ENCODE assay signal across 16 cellular contexts in the genomic region with DNA sequence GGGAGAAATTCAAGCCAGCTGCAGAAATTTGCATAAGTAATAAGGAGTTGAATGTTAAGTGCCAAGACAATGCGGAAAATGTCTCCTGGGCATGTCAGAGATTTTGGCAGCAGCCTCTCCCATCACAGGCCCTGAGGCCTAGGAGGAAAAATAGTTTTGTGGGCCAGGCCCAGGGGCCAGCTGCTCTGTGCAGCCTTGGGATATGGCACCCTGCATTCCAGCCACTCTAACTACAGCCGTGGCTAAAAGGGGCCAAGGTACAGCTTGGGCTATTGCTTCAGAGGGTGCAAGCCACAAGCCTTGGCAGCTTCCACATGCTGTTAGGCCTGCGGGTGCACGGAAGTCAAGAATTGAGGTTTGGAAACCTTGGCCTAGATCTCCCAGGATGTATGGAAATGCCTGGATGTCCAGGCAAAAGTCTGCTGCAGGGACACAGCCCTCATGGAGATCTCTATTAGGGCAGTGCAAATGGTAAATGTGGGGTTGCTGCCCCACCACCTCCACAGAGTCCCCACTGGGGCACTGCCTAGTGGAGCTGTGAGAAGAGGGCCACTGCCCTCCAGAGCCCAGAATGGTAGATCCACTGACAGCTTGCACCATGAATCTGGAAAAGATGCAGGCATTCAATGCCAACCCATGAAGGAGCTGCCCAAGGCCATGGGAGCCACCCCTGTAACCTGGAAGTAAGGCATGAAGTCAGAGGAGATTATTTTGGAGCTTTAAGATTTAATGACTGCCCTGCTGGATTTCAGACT.
"Had no signal": no experiment of that assay in that cellular context is flagged by ENCODE, and none has a peak within 500 bp of the region (broad histone marks: within the 10 kb centered on the region; RNA-seq: fewer than 3 reads in every experiment).

No MANE protein-coding gene starts in this region.

- DNase-seq: activated CD4-positive, alpha-beta T cell treated with anti-CD3 and anti-CD28 coated beads for 36 hours; activated CD8-positive, alpha-beta memory T cell treated with anti-CD3 and anti-CD28 coated beads, Interleukin-2, amount 50 U/mL, for 48 hours; activated CD8-positive, alpha-beta T cell treated with anti-CD3 and anti-CD28 coated beads for 36 hours; activated naive CD4-positive, alpha-beta T cell treated with Interleukin-2 at 50 U/mL for 16 hours; activated naive CD8-positive, alpha-beta T cell treated with anti-CD3 and anti-CD28 coated beads, Interleukin-2, amount 50 U/mL, for 24 hours; colonic mucosa; effector CD4-positive, alpha-beta T cell; hypothalamus; pancreas; T-cell; thyroid gland; uterus; WERI-Rb-1 had no signal

- H3K4me1 Mint-ChIP-seq: activated CD4-positive, alpha-beta T cell treated with anti-CD3 and anti-CD28 coated beads for 36 hours; activated naive CD8-positive, alpha-beta T cell treated with anti-CD3 and anti-CD28 coated beads, Interleukin-2, amount 50 U/mL, for 24 hours had no signal

- H3K9me3 ChIP-seq: colonic mucosa, pancreas, thyroid gland, uterus had no signal

- H3K4me1 ChIP-seq: colonic mucosa, uterus had no signal

- H3K27ac Mint-ChIP-seq: activated CD4-positive, alpha-beta T cell treated with anti-CD3 and anti-CD28 coated beads for 36 hours; activated CD8-positive, alpha-beta T cell treated with anti-CD3 and anti-CD28 coated beads for 36 hours; activated naive CD8-positive, alpha-beta T cell treated with anti-CD3 and anti-CD28 coated beads, Interleukin-2, amount 50 U/mL, for 24 hours; nephron had no signal

- H3K4me3 ChIP-seq: colonic mucosa, pancreas, smooth muscle cell, thyroid gland, uterus had no signal

- H3K9me3 Mint-ChIP-seq: activated CD8-positive, alpha-beta T cell treated with anti-CD3 and anti-CD28 coated beads for 36 hours; activated naive CD8-positive, alpha-beta T cell treated with anti-CD3 and anti-CD28 coated beads, Interleukin-2, amount 50 U/mL, for 24 hours; memory B cell; T-cell had no signal

- H3K36me3 ChIP-seq: colonic mucosa, pancreas, thyroid gland, uterus had no signal

- H3K27ac ChIP-seq: colonic mucosa, pancreas, thyroid gland, uterus, WERI-Rb-1 had no signal

- H3K27me3 ChIP-seq: colonic mucosa, pancreas, thyroid gland, uterus had no signal

- ATAC-seq: activated CD4-positive, alpha-beta T cell treated with anti-CD3 and anti-CD28 coated beads for 36 hours; activated CD8-positive, alpha-beta T cell treated with anti-CD3 and anti-CD28 coated beads for 36 hours; activated naive CD8-positive, alpha-beta T cell treated with anti-CD3 and anti-CD28 coated beads, Interleukin-2, amount 50 U/mL, for 24 hours; T-cell had no signal

- H3K4me3 Mint-ChIP-seq: activated CD4-positive, alpha-beta T cell treated with anti-CD3 and anti-CD28 coated beads for 36 hours; activated CD8-positive, alpha-beta T cell treated with anti-CD3 and anti-CD28 coated beads for 36 hours; activated naive CD8-positive, alpha-beta T cell treated with anti-CD3 and anti-CD28 coated beads, Interleukin-2, amount 50 U/mL, for 24 hours; memory B cell; nephron; T-cell had no signal

- H3K27me3 Mint-ChIP-seq: activated CD4-positive, alpha-beta T cell treated with anti-CD3 and anti-CD28 coated beads for 36 hours; activated CD8-positive, alpha-beta T cell treated with anti-CD3 and anti-CD28 coated beads for 36 hours; activated naive CD8-positive, alpha-beta T cell treated with anti-CD3 and anti-CD28 coated beads, Interleukin-2, amount 50 U/mL, for 24 hours; memory B cell; T-cell had no signal
